In genomic region chr21:15840406-15840805, GRCh38 we compare ENCODE assay signal across 17 cellular contexts.
A peak's percentile ranks its signal among the peaks of the same experiment; 100 is the strongest.
DNase-seq lines count a peak whose midpoint lies in the region; ATAC-seq and TF ChIP-seq lines count a peak whose summit lies in the region.
"Had no signal": no experiment of that assay in that cellular context is flagged by ENCODE, and none has a peak within 500 bp of the region (broad histone marks: within the 10 kb centered on the region; RNA-seq: fewer than 3 reads in every experiment).

No MANE protein-coding gene starts in this region.

- TF ChIP-seq CTCF in RWPE2 (IDR thresholded peaks at IDR 0.05; ENCODE audit: poor library complexity, severe bottlenecking) (no peak), hepatocyte (IDR thresholded peaks at IDR 0.05; ENCODE audit: poor library complexity) (no peak)

- WGBS in hepatocyte (ENCODE audit: low lambda C conversion rate, missing lambda C conversion rate), result 84% methylated on average over 3 of the region's 3 CpGs

- no peak for TF ChIP-seq EP300 in Ishikawa (IDR thresholded peaks at IDR 0.05; ENCODE audit: borderline replicate concordance)

- peaks cover 3% of the 10 kb centered on the region for H3K9me2 ChIP-seq in hepatocyte (replicated peaks; ENCODE audit: insufficient read depth)

- no peak overlapping the region for H3K4me2 ChIP-seq in hepatocyte
- H3K4me2 ChIP-seq: A549 had no signal

- H3K4me3 ChIP-seq in RWPE2 (ENCODE audit: severe bottlenecking) (no peak overlapping the region), HAP-1 (no peak overlapping the region), hepatocyte (no peak overlapping the region)
- H3K4me3 ChIP-seq: A549, GM23248 had no signal

- ATAC-seq in RWPE2 (ENCODE audit: low read depth), result no peak
- ATAC-seq: A549, HCT116 had no signal

- H3K9me3 ChIP-seq in RWPE2 (ENCODE audit: severe bottlenecking) (no peaks in the 10 kb centered on the region), HAP-1 (no peaks in the 10 kb centered on the region), hepatocyte (ENCODE audit: low read depth) (no peaks in the 10 kb centered on the region)
- H3K9me3 ChIP-seq: A549 had no signal

- no peaks in the 10 kb centered on the region for H4K20me1 ChIP-seq in hepatocyte (ENCODE audit: insufficient read depth, poor library complexity, severe bottlenecking)

- H3K27ac ChIP-seq in RWPE2 (ENCODE audit: poor library complexity, severe bottlenecking), result peak overlapping the region; percentile 69
- H3K27ac ChIP-seq in hepatocyte, result no peak overlapping the region
- H3K27ac ChIP-seq: A549, GM23248 had no signal

- H3K36me3 ChIP-seq in RWPE2 (ENCODE audit: low read depth), result peaks cover 63% of the 10 kb centered on the region
- H3K36me3 ChIP-seq in HAP-1 (replicated peaks), result peaks cover 9% of the 10 kb centered on the region
- H3K36me3 ChIP-seq in hepatocyte (replicated peaks; ENCODE audit: insufficient read depth, low read depth), result no peaks in the 10 kb centered on the region

- H3K27me3 ChIP-seq in RWPE2 (ENCODE audit: insufficient read depth, poor library complexity, severe bottlenecking) (no peaks in the 10 kb centered on the region), HAP-1 (ENCODE audit: low read depth) (no peaks in the 10 kb centered on the region), hepatocyte (no peaks in the 10 kb centered on the region)

- DNase-seq in RWPE2 (ENCODE audit: low spot score) (no peak), kidney tubule cell (ENCODE audit: low spot score) (peak; percentile 2), renal cortical epithelial cell (ENCODE audit: low read depth) (peak; percentile 27), HAP-1 (ENCODE audit: low spot score in 2 of 2) (no peak), hippocampal formation (lab: John Stamatoyannopoulos, UW) (no peak), hepatocyte (ENCODE audit: low spot score) (no peak)
- DNase-seq: 8988T, C1 segment of cervical spinal cord, Calu3, COR-L47, DMS153, DND-41, GM23248, H7 had no signal

- H3K4me1 ChIP-seq in RWPE2 (ENCODE audit: insufficient read depth, poor library complexity, severe bottlenecking) (peaks cover 20% of the 10 kb centered on the region), HAP-1 (no peaks in the 10 kb centered on the region; the same call in 1 of the 2 replicates), hepatocyte (ENCODE audit: insufficient read depth) (no peaks in the 10 kb centered on the region)

- no peak overlapping the region for H2AFZ ChIP-seq in hepatocyte
- H2AFZ ChIP-seq: GM23248 had no signal

- H3K79me2 ChIP-seq in hepatocyte, result peaks cover 5% of the 10 kb centered on the region

- no peak for TF ChIP-seq RAD21 in Ishikawa (IDR thresholded peaks at IDR 0.05; ENCODE audit: low read depth)

- in situ Hi-C loops in HAP-1 (cut with MboI; ENCODE audit: low sequenced_read_pairs), result no loop called here

TF ChIP-seq in Ishikawa, 13 proteins besides CTCF, POLR2A, EP300 and RAD21:
- TF ChIP-seq NFIC (IDR thresholded peaks at IDR 0.05) (peak; percentile 47; the same call in 1 of the 2 replicates), TCF12 (IDR thresholded peaks at IDR 0.05; ENCODE audit: low read depth) (0 out of 2 replicates have a peak, but pooled peaks have one; percentile 30), TEAD4 (IDR thresholded peaks at IDR 0.05) (0 out of 2 replicates have a peak, but pooled peaks have one; percentile 23), FOXM1 (IDR thresholded peaks at IDR 0.05; ENCODE audit: borderline replicate concordance, low read depth) (0 out of 2 replicates have a peak, but pooled peaks have one; percentile 40), EGR1 (IDR thresholded peaks at IDR 0.05) (no peak)

Comparison
In these comparisons a context has a peak if more than half of its experiments do, and no peak if none do; other contexts are left out.
1. DNase-seq: peak in kidney tubule cell (single experiment) and renal cortical epithelial cell (single experiment); none in RWPE2 (single experiment), HAP-1 (0 of 2), hippocampal formation (0 of 2) and hepatocyte (single experiment).